Comparison of ENCODE assay signal across 10 cellular contexts in the genomic region with DNA sequence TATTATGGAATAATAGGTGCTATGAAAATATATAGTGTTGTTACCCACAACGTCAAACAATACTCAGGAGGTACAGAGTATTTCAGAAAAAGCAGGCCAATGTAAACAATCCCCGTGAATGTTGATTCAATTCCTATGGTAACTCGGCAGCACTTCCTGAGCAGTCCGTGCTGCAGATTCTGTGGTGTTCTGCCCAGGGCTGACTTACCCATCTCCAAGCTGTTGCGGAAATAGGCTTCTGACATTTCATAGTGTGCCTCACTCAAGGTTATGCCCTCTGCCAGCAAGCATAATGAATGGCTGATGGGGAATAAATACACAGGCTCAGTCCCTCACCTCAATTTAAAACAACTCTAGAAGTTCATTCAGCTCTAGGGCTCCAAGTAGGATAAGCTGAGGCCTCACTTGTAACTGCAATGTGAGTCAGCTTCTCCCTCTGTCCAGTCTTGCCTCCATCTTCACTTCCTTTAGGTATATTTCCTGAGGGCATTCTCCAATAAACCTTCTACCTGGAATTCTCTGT.
DNase-seq lines count a peak whose midpoint lies in the region; ATAC-seq and TF ChIP-seq lines count a peak whose summit lies in the region.
"Had no signal": no experiment of that assay in that cellular context is flagged by ENCODE, and none has a peak within 500 bp of the region (broad histone marks: within the 10 kb centered on the region; RNA-seq: fewer than 3 reads in every experiment).

No MANE protein-coding gene starts in this region.

- H3K4me3 ChIP-seq in fibroblast of villous mesenchyme (ENCODE audit: low read depth, low read length) (no peak overlapping the region), sigmoid colon (no peak overlapping the region)

- no peaks in the 10 kb centered on the region for H3K36me3 Mint-ChIP-seq in activated CD4-positive, alpha-beta T cell treated with anti-CD3 and anti-CD28 coated beads, Interleukin-2, amount 10 ng/mL, durations not matched to agents 24 days and 14 days (ENCODE audit: low read depth)

- peak; percentile 64 for DNase-seq in activated CD4-positive, alpha-beta T cell treated with anti-CD3 and anti-CD28 coated beads, Interleukin-2, amount 10 ng/mL, durations not matched to agents 24 days and 14 days
- DNase-seq in activated CD4-positive, alpha-beta T cell treated with anti-CD3 and anti-CD28 coated beads for 4 hours, result no peak
- DNase-seq in RWPE1 (ENCODE audit: low spot score) (peak; percentile 62), fibroblast of villous mesenchyme (ENCODE audit: low read depth) (peak; percentile 93), sigmoid colon (no peak), iPS-NIHi11 (ENCODE audit: low spot score) (no peak), NOMO-1 (lab: John Stamatoyannopoulos, UW; ENCODE audit: unreplicated experiment in 2 of 2) (no peak)

- CTCF ChIA-PET in RWPE1 (lab: Yijun Ruan, JAX), result interaction anchor here (0.5 to 0.6 kb wide), 3 partner anchors 70 to 830 kb away, joined by 3 to 5 read pairs (median 3); no protein-coding TSS in a partner anchor

- intact Hi-C loops in activated CD4-positive, alpha-beta T cell treated with anti-CD3 and anti-CD28 coated beads, Interleukin-2, amount 10 ng/mL, durations not matched to agents 24 days and 14 days (cut with micrococcal nuclease), result no loop called here
- intact Hi-C loops in sigmoid colon (cut with DNase I), result no loop called here

- peaks cover 7% of the 10 kb centered on the region for H3K4me1 Mint-ChIP-seq in activated CD4-positive, alpha-beta T cell treated with anti-CD3 and anti-CD28 coated beads, Interleukin-2, amount 10 ng/mL, durations not matched to agents 24 days and 14 days
- H3K4me1 Mint-ChIP-seq: B cell had no signal

- H3K4me3 Mint-ChIP-seq in activated CD4-positive, alpha-beta T cell treated with anti-CD3 and anti-CD28 coated beads, Interleukin-2, amount 10 ng/mL, durations not matched to agents 24 days and 14 days, result no peak overlapping the region
- H3K4me3 Mint-ChIP-seq: B cell had no signal

- POLR2A ChIA-PET in RWPE1 (lab: Yijun Ruan, JAX; ENCODE audit: low non-redundant PET), result no interaction called here

- peak overlapping the region; percentile 75 for H3K27ac ChIP-seq in RWPE1
- peak overlapping the region in 3 of 4 donors; percentile 22 to 55 (median 30) for H3K27ac ChIP-seq in sigmoid colon

- ATAC-seq in GM21786 (IDR thresholded peaks at IDR 0.05; ENCODE audit: unreplicated experiment), result no peak

- no peaks in the 10 kb centered on the region for H3K27me3 ChIP-seq in sigmoid colon

- H3K27ac Mint-ChIP-seq in activated CD4-positive, alpha-beta T cell treated with anti-CD3 and anti-CD28 coated beads, Interleukin-2, amount 10 ng/mL, durations not matched to agents 24 days and 14 days, result no peak overlapping the region
- H3K27ac Mint-ChIP-seq: activated T-helper 2 cell treated with anti-CD3 and anti-CD28 coated beads, Interferon-gamma antibody, Interleukin-2, Interleukin-4, amounts not matched to agents 10 μg/mL and 5 μg/mL and 100 μg/mL, durations not matched to agents 14 hours and 24 hours and 36 hours; B cell had no signal

- TF ChIP-seq EP300 in sigmoid colon (IDR thresholded peaks at IDR 0.05), result no peak

- no peaks in the 10 kb centered on the region for H3K9me3 ChIP-seq in sigmoid colon

- no peaks in the 10 kb centered on the region for H3K27me3 Mint-ChIP-seq in activated CD4-positive, alpha-beta T cell treated with anti-CD3 and anti-CD28 coated beads, Interleukin-2, amount 10 ng/mL, durations not matched to agents 24 days and 14 days
- H3K27me3 Mint-ChIP-seq: B cell had no signal

- TF ChIP-seq POLR2A in sigmoid colon (IDR thresholded peaks at IDR 0.05), result no peak

- peaks cover 0 to 18% (median 10%) of the 10 kb centered on the region in 4 donors for H3K4me1 ChIP-seq in sigmoid colon

- H3K9me3 Mint-ChIP-seq in activated CD4-positive, alpha-beta T cell treated with anti-CD3 and anti-CD28 coated beads, Interleukin-2, amount 10 ng/mL, durations not matched to agents 24 days and 14 days, result no peaks in the 10 kb centered on the region
- H3K9me3 Mint-ChIP-seq: activated T-helper 2 cell treated with anti-CD3 and anti-CD28 coated beads, Interferon-gamma antibody, Interleukin-2, Interleukin-4, amounts not matched to agents 10 μg/mL and 5 μg/mL and 100 μg/mL, durations not matched to agents 14 hours and 24 hours and 36 hours had no signal

- TF ChIP-seq CTCF in RWPE1 (conservative IDR thresholded peaks at IDR 0.05; ENCODE audit: low read depth) (no peak), fibroblast of villous mesenchyme (IDR thresholded peaks at IDR 0.05; ENCODE audit: insufficient read depth, low read depth, low read length) (no peak), sigmoid colon (IDR thresholded peaks at IDR 0.05) (no peak)

- H3K36me3 ChIP-seq in sigmoid colon, result no peaks in the 10 kb centered on the region

- 12 to 24% methylated on average over 5 of the region's 5 CpGs for WGBS in sigmoid colon, 2 donors

Comparison
In these comparisons a context has a peak if more than half of its experiments do, and no peak if none do; other contexts are left out.
1. DNase-seq: peak in activated CD4-positive, alpha-beta T cell treated with anti-CD3 and anti-CD28 coated beads, Interleukin-2, amount 10 ng/mL, durations not matched to agents 24 days and 14 days (single experiment), RWPE1 (single experiment) and fibroblast of villous mesenchyme (single experiment); none in activated CD4-positive, alpha-beta T cell treated with anti-CD3 and anti-CD28 coated beads for 4 hours (0 of 2), sigmoid colon (single experiment), iPS-NIHi11 (single experiment) and NOMO-1 (0 of 2).